23 cellular contexts compared by ENCODE assay signal in the genomic region with DNA sequence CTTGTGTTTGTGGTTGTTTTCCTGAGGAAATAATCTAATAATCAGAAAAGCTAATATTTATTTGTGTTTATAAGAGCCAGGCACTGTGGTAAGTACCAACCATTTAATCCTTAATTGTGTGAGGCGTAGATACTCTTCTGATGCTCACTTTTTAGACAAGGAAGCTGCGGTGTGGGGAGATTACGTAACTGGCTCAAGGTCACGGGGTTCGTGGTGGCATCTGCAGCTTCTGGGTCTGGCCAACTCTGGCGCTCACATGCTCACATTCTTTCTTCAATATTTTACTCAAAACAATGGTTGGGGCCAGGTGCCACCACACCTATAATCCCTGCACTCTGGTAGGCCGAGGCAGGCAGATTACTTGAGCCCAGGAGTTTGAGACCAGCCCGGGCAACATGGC.
DNase-seq lines count a peak whose midpoint lies in the region; ATAC-seq and TF ChIP-seq lines count a peak whose summit lies in the region.
"Had no signal": no experiment of that assay in that cellular context is flagged by ENCODE, and none has a peak within 500 bp of the region (broad histone marks: within the 10 kb centered on the region; RNA-seq: fewer than 3 reads in every experiment).

No MANE protein-coding gene starts in this region.

- H3K27me3 Mint-ChIP-seq in osteocyte (ENCODE audit: unreplicated experiment), result no peaks in the 10 kb centered on the region
- H3K27me3 Mint-ChIP-seq: type B pancreatic cell had no signal

- H3K9me3 ChIP-seq in heart left ventricle, result no peaks in the 10 kb centered on the region
- no peaks in the 10 kb centered on the region for H3K9me3 ChIP-seq in sigmoid colon
- H3K9me3 ChIP-seq in ovary, result no peaks in the 10 kb centered on the region
- H3K9me3 ChIP-seq: right lobe of liver had no signal

- H3K9me3 Mint-ChIP-seq in osteocyte (ENCODE audit: unreplicated experiment), result no peaks in the 10 kb centered on the region
- H3K9me3 Mint-ChIP-seq: type B pancreatic cell had no signal

- CTCF ChIA-PET in RWPE1 (lab: Yijun Ruan, JAX), result interaction anchor here (1.3 kb wide), 1 partner anchor 120 kb away, joined by 3 read pairs; no protein-coding TSS in a partner anchor

- no peak for TF ChIP-seq CTCF in RWPE1 (conservative IDR thresholded peaks at IDR 0.05; ENCODE audit: low read depth)
- TF ChIP-seq CTCF in heart left ventricle (IDR thresholded peaks at IDR 0.05), result no peak
- no peak for TF ChIP-seq CTCF in sigmoid colon (IDR thresholded peaks at IDR 0.05)
- TF ChIP-seq CTCF in ovary (IDR thresholded peaks at IDR 0.05), result no peak
- no peak for TF ChIP-seq CTCF in osteocyte (IDR thresholded peaks at IDR 0.05)

- H3K4me3 Mint-ChIP-seq in osteocyte (ENCODE audit: unreplicated experiment), result no peak overlapping the region
- H3K4me3 Mint-ChIP-seq: type B pancreatic cell had no signal

- no peak for TF ChIP-seq POLR2A in heart left ventricle (IDR thresholded peaks at IDR 0.05)
- no peak for TF ChIP-seq POLR2A in sigmoid colon (IDR thresholded peaks at IDR 0.05)
- TF ChIP-seq POLR2A in ovary (IDR thresholded peaks at IDR 0.05), result no peak

- H3K4me1 ChIP-seq in heart left ventricle, result peaks cover 0 to 21% (median 0%) of the 10 kb centered on the region in 12 donors
- H3K4me1 ChIP-seq in sigmoid colon, result peaks cover 0 to 6% (median 0%) of the 10 kb centered on the region in 4 donors
- H3K4me1 ChIP-seq in ovary (ENCODE audit: insufficient read depth), result no peaks in the 10 kb centered on the region
- H3K4me1 ChIP-seq: right lobe of liver had no signal

- TF ChIP-seq EP300 in Ishikawa (IDR thresholded peaks at IDR 0.05; ENCODE audit: borderline replicate concordance) (no peak), sigmoid colon (IDR thresholded peaks at IDR 0.05) (no peak), ovary (IDR thresholded peaks at IDR 0.05) (no peak)

- WGBS in heart left ventricle, 4 donors, result 71 to 89% (median 80%) methylated on average over 8 of the region's 8 CpGs
- 92 to 96% methylated on average over 8 of the region's 8 CpGs for WGBS in sigmoid colon, 2 donors
- WGBS in ovary, 3 donors, result 91 to 93% (median 92%) methylated on average over 8 of the region's 8 CpGs

- DNase-seq in RWPE1 (ENCODE audit: low spot score) (no peak), heart left ventricle (peak in 3 of 5 donors; percentile 24 to 34 (median 27)), sigmoid colon (peak; percentile 69), DMS53 (lab: John Stamatoyannopoulos, UW) (no peak), hepatic stellate cell (ENCODE audit: low spot score) (no peak), ovary (no peak), osteocyte (ENCODE audit: extremely low spot score, unreplicated experiment) (no peak)
- DNase-seq: activated CD8-positive, alpha-beta memory T cell treated with anti-CD3 and anti-CD28 coated beads, Interleukin-2, amount 50 U/mL, for 48 hours; activated gamma-delta T cell treated with Interleukin-2 at 50 U/mL for 16 hours; amniotic stem cell; Calu3; central memory CD4-positive, alpha-beta T cell; EL; erythroblast; NCI-H1694; NCI-H345; occipital lobe; stimulated activated naive CD8-positive, alpha-beta T cell treated with anti-CD3 and anti-CD28 coated beads, Interleukin-15, Interleukin-2, amounts not matched to agents 100 U/mL and 50 U/mL, for 24 hours; T-helper 1 cell had no signal

- no peaks in the 10 kb centered on the region for H3K27me3 ChIP-seq in heart left ventricle
- no peaks in the 10 kb centered on the region for H3K27me3 ChIP-seq in sigmoid colon
- H3K27me3 ChIP-seq in ovary, result no peaks in the 10 kb centered on the region
- H3K27me3 ChIP-seq: right lobe of liver had no signal

- POLR2A ChIA-PET in RWPE1 (lab: Yijun Ruan, JAX; ENCODE audit: low non-redundant PET), result no interaction called here

- peaks cover 16% of the 10 kb centered on the region for H3K4me1 Mint-ChIP-seq in osteocyte (ENCODE audit: unreplicated experiment)

- no peak for TF ChIP-seq RAD21 in Ishikawa (IDR thresholded peaks at IDR 0.05; ENCODE audit: low read depth)

- no peak overlapping the region for H3K4me3 ChIP-seq in heart left ventricle
- no peak overlapping the region for H3K4me3 ChIP-seq in sigmoid colon
- H3K4me3 ChIP-seq in ovary, result no peak overlapping the region
- H3K4me3 ChIP-seq: right lobe of liver had no signal

- intact Hi-C loops in heart left ventricle (cut with DNase I), result no loop called here
- intact Hi-C loops in sigmoid colon (cut with DNase I), result no loop called here
- intact Hi-C loops in ovary (cut with DNase I), result no loop called here

- H3K27ac ChIP-seq in RWPE1, result peak overlapping the region; percentile 24; the same call in 1 of the 2 replicates
- no peak overlapping the region for H3K27ac ChIP-seq in heart left ventricle
- H3K27ac ChIP-seq in sigmoid colon, result no peak overlapping the region
- no peak overlapping the region for H3K27ac ChIP-seq in ovary
- H3K27ac ChIP-seq: right lobe of liver had no signal

- peak in 1 of 4 donors; percentile 41 for ATAC-seq in heart left ventricle
- ATAC-seq: left lobe of liver; stimulated activated naive CD8-positive, alpha-beta T cell treated with anti-CD3 and anti-CD28 coated beads, Interleukin-15, Interleukin-2, amounts not matched to agents 100 U/mL and 50 U/mL, for 24 hours had no signal

- peaks cover 41% of the 10 kb centered on the region for H3K36me3 Mint-ChIP-seq in osteocyte (ENCODE audit: unreplicated experiment)

- H3K27ac Mint-ChIP-seq in osteocyte (ENCODE audit: unreplicated experiment), result no peak overlapping the region
- H3K27ac Mint-ChIP-seq: type B pancreatic cell had no signal

- peaks cover 0 to 63% (median 48%) of the 10 kb centered on the region in 9 donors for H3K36me3 ChIP-seq in heart left ventricle
- H3K36me3 ChIP-seq in sigmoid colon, result peaks cover 0 to 36% (median 4%) of the 10 kb centered on the region in 4 donors
- no peaks in the 10 kb centered on the region for H3K36me3 ChIP-seq in ovary

TF ChIP-seq in Ishikawa, 13 proteins besides CTCF, POLR2A, EP300 and RAD21:
- 0 out of 2 replicates have a peak, but pooled peaks have one; percentile 21 for TF ChIP-seq CEBPB (IDR thresholded peaks at IDR 0.05)
- TF ChIP-seq, protein P1, sequence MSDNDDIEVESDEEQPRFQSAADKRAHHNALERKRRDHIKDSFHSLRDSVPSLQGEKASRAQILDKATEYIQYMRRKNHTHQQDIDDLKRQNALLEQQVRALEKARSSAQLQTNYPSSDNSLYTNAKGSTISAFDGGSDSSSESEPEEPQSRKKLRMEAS (IDR thresholded peaks at IDR 0.05), result no peak

Comparison
In these comparisons a context has a peak if more than half of its experiments do, and no peak if none do; other contexts are left out.
1. DNase-seq: peak in heart left ventricle (3 of 5) and sigmoid colon (single experiment); none in RWPE1 (single experiment), DMS53 (single experiment), hepatic stellate cell (single experiment), ovary (0 of 5) and osteocyte (single experiment).